In genomic region chr2:214853906-214854305, GRCh38 we compare ENCODE assay signal across 1 cellular context.
A peak's percentile ranks its signal among the peaks of the same experiment; 100 is the strongest.
TF ChIP-seq lines count a peak whose summit lies in the region.

No MANE protein-coding gene starts in this region.

TF ChIP-seq in HepG2, 621 proteins besides CTCF, POLR2A, EP300 and RAD21 (continued from another document and continues in another):
- TF ChIP-seq ZBTB37 (CRISPR knock-in tag; IDR thresholded peaks at IDR 0.05), result 0 out of 2 replicates have a peak, but pooled peaks have one; percentile 70
- TF ChIP-seq, protein P1, sequence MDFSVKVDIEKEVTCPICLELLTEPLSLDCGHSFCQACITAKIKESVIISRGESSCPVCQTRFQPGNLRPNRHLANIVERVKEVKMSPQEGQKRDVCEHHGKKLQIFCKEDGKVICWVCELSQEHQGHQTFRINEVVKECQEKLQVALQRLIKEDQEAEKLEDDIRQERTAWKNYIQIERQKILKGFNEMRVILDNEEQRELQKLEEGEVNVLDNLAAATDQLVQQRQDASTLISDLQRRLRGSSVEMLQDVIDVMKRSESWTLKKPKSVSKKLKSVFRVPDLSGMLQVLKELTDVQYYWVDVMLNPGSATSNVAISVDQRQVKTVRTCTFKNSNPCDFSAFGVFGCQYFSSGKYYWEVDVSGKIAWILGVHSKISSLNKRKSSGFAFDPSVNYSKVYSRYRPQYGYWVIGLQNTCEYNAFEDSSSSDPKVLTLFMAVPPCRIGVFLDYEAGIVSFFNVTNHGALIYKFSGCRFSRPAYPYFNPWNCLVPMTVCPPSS (IDR thresholded peaks at IDR 0.05), result no peak
- TF ChIP-seq ZBTB33 (CRISPR knock-in tag; IDR thresholded peaks at IDR 0.05), result no peak
- TF ChIP-seq NR0B2 (CRISPR knock-in tag; IDR thresholded peaks at IDR 0.05), result no peak
- TF ChIP-seq CENPX (CRISPR knock-in tag; IDR thresholded peaks at IDR 0.05), result no peak
- TF ChIP-seq CC2D1A (CRISPR knock-in tag; IDR thresholded peaks at IDR 0.05), result no peak
- 0 out of 2 replicates have a peak, but pooled peaks have one; percentile 27 for TF ChIP-seq ESRRA (CRISPR knock-in tag; IDR thresholded peaks at IDR 0.05; ENCODE audit: low read depth)
- no peak for TF ChIP-seq STAT6 (CRISPR knock-in tag; IDR thresholded peaks at IDR 0.05; ENCODE audit: borderline replicate concordance)
- no peak for TF ChIP-seq ATF5 (CRISPR knock-in tag; IDR thresholded peaks at IDR 0.05; ENCODE audit: low read depth)
- peak; percentile 71; the same call in 1 of the 2 replicates for TF ChIP-seq ZGPAT (CRISPR knock-in tag; IDR thresholded peaks at IDR 0.05)
- TF ChIP-seq, protein P2, sequence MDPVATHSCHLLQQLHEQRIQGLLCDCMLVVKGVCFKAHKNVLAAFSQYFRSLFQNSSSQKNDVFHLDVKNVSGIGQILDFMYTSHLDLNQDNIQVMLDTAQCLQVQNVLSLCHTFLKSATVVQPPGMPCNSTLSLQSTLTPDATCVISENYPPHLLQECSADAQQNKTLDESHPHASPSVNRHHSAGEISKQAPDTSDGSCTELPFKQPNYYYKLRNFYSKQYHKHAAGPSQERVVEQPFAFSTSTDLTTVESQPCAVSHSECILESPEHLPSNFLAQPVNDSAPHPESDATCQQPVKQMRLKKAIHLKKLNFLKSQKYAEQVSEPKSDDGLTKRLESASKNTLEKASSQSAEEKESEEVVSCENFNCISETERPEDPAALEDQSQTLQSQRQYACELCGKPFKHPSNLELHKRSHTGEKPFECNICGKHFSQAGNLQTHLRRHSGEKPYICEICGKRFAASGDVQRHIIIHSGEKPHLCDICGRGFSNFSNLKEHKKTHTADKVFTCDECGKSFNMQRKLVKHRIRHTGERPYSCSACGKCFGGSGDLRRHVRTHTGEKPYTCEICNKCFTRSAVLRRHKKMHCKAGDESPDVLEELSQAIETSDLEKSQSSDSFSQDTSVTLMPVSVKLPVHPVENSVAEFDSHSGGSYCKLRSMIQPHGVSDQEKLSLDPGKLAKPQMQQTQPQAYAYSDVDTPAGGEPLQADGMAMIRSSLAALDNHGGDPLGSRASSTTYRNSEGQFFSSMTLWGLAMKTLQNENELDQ (CRISPR knock-in tag; IDR thresholded peaks at IDR 0.05; ENCODE audit: borderline replicate concordance), result no peak
- TF ChIP-seq ZNF629 (CRISPR knock-in tag; conservative IDR thresholded peaks at IDR 0.05), result no peak
- TF ChIP-seq SP5 (CRISPR knock-in tag; IDR thresholded peaks at IDR 0.05; ENCODE audit: borderline replicate concordance, low read depth), result no peak
- TF ChIP-seq, protein P3, sequence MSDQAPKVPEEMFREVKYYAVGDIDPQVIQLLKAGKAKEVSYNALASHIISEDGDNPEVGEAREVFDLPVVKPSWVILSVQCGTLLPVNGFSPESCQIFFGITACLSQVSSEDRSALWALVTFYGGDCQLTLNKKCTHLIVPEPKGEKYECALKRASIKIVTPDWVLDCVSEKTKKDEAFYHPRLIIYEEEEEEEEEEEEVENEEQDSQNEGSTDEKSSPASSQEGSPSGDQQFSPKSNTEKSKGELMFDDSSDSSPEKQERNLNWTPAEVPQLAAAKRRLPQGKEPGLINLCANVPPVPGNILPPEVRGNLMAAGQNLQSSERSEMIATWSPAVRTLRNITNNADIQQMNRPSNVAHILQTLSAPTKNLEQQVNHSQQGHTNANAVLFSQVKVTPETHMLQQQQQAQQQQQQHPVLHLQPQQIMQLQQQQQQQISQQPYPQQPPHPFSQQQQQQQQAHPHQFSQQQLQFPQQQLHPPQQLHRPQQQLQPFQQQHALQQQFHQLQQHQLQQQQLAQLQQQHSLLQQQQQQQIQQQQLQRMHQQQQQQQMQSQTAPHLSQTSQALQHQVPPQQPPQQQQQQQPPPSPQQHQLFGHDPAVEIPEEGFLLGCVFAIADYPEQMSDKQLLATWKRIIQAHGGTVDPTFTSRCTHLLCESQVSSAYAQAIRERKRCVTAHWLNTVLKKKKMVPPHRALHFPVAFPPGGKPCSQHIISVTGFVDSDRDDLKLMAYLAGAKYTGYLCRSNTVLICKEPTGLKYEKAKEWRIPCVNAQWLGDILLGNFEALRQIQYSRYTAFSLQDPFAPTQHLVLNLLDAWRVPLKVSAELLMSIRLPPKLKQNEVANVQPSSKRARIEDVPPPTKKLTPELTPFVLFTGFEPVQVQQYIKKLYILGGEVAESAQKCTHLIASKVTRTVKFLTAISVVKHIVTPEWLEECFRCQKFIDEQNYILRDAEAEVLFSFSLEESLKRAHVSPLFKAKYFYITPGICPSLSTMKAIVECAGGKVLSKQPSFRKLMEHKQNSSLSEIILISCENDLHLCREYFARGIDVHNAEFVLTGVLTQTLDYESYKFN (CRISPR knock-in tag; conservative IDR thresholded peaks at IDR 0.05), result peak; percentile 92
- TF ChIP-seq PHF21A (CRISPR knock-in tag; IDR thresholded peaks at IDR 0.05), result no peak
- TF ChIP-seq, protein P4, sequence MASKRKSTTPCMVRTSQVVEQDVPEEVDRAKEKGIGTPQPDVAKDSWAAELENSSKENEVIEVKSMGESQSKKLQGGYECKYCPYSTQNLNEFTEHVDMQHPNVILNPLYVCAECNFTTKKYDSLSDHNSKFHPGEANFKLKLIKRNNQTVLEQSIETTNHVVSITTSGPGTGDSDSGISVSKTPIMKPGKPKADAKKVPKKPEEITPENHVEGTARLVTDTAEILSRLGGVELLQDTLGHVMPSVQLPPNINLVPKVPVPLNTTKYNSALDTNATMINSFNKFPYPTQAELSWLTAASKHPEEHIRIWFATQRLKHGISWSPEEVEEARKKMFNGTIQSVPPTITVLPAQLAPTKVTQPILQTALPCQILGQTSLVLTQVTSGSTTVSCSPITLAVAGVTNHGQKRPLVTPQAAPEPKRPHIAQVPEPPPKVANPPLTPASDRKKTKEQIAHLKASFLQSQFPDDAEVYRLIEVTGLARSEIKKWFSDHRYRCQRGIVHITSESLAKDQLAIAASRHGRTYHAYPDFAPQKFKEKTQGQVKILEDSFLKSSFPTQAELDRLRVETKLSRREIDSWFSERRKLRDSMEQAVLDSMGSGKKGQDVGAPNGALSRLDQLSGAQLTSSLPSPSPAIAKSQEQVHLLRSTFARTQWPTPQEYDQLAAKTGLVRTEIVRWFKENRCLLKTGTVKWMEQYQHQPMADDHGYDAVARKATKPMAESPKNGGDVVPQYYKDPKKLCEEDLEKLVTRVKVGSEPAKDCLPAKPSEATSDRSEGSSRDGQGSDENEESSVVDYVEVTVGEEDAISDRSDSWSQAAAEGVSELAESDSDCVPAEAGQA (IDR thresholded peaks at IDR 0.05; ENCODE audit: low read depth), result no peak
- TF ChIP-seq, protein P4 (CRISPR knock-in tag; IDR thresholded peaks at IDR 0.05; ENCODE audit: borderline replicate concordance), result no peak
- TF ChIP-seq ZNF709 (CRISPR knock-in tag; IDR thresholded peaks at IDR 0.05), result no peak
- no peak for TF ChIP-seq MTERF4 (CRISPR knock-in tag; IDR thresholded peaks at IDR 0.05)
- TF ChIP-seq, protein P5, sequence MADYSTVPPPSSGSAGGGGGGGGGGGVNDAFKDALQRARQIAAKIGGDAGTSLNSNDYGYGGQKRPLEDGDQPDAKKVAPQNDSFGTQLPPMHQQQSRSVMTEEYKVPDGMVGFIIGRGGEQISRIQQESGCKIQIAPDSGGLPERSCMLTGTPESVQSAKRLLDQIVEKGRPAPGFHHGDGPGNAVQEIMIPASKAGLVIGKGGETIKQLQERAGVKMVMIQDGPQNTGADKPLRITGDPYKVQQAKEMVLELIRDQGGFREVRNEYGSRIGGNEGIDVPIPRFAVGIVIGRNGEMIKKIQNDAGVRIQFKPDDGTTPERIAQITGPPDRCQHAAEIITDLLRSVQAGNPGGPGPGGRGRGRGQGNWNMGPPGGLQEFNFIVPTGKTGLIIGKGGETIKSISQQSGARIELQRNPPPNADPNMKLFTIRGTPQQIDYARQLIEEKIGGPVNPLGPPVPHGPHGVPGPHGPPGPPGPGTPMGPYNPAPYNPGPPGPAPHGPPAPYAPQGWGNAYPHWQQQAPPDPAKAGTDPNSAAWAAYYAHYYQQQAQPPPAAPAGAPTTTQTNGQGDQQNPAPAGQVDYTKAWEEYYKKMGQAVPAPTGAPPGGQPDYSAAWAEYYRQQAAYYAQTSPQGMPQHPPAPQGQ (CRISPR knock-in tag; IDR thresholded peaks at IDR 0.05; ENCODE audit: borderline replicate concordance), result no peak
